In the genomic region with DNA sequence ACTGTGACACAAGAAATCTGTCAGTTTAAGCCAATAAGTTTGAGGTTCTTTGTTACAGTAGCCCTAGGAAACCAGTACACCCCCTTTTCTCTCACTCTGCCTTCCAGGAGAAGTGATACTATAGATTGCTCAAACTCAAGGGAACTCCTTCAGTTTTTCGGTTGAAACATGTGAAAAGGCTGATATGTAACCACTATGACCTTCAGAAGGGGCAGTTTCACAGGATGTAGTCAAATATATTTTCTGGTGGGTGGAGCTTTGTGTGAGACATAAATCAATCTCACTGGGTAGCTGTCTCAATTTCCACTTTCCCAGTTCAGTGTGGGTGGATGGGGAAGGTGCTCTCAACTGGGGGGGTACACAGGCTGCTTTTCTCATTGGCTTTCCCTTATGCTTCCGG, we compare ENCODE assay signal across 18 cellular contexts. TPM values are rescaled to one million over a fixed set of nuclear protein-coding genes. Genes with fewer than 3 reads are reported as not detected.
DNase-seq lines count a peak whose midpoint lies in the region; ATAC-seq and TF ChIP-seq lines count a peak whose summit lies in the region.
"Had no signal": no experiment of that assay in that cellular context is flagged by ENCODE, and none has a peak within 500 bp of the region (broad histone marks: within the 10 kb centered on the region; RNA-seq: fewer than 3 reads in every experiment).

No MANE protein-coding gene starts in this region.

- H4K91ac ChIP-seq in trophoblast cell (ENCODE audit: low read depth, low read length): no peak overlapping the region

- H3K4ac ChIP-seq in trophoblast cell (ENCODE audit: low read depth, low read length): no peak overlapping the region

- no peak overlapping the region for H2BK120ac ChIP-seq in trophoblast cell (ENCODE audit: insufficient read depth, low read length, poor library complexity)

- no peaks in the 10 kb centered on the region for H3K79me2 ChIP-seq in trophoblast cell (ENCODE audit: control insufficient read depth, insufficient read depth, low read length, poor library complexity)

- H3K23ac ChIP-seq in trophoblast cell (ENCODE audit: low read length): no peak overlapping the region

- H2AFZ ChIP-seq in trophoblast cell (ENCODE audit: insufficient read depth, low read length, poor library complexity): no peak overlapping the region

- no peaks in the 10 kb centered on the region for H3K4me1 ChIP-seq in uterus
- H3K4me1 ChIP-seq in trophoblast cell (ENCODE audit: control insufficient read depth in 1 of 2, insufficient read depth in 2 of 2, low read length in 2 of 2): no peaks in the 10 kb centered on the region
- H3K4me1 ChIP-seq: left lung, thyroid gland had no signal

- no peak overlapping the region for H2AK5ac ChIP-seq in trophoblast cell (ENCODE audit: low read length)

- intact Hi-C loops in left colon (cut with DNase I, micrococcal nuclease): no loop called here
- intact Hi-C loops in uterus (cut with DNase I; ENCODE audit: low total_unique reads): no loop called here

- H4K8ac ChIP-seq in trophoblast cell (ENCODE audit: low read depth, low read length): no peak overlapping the region

- peak; percentile 67 for DNase-seq in SIG-M5 treated with dmso at 0.1 percent for 504 hours (lab: John Stamatoyannopoulos, UW; ENCODE audit: unreplicated experiment)
- no peak for DNase-seq in SIG-M5 (lab: John Stamatoyannopoulos, UW)
- no peak for DNase-seq in left colon
- DNase-seq in hippocampal formation (lab: John Stamatoyannopoulos, UW): no peak
- no peak for DNase-seq in uterus
- no peak for DNase-seq in trophoblast cell
- DNase-seq: activated CD4-positive, alpha-beta T cell treated with anti-CD3 and anti-CD28 coated beads, Interleukin-2, amount 10 ng/mL, durations not matched to agents 24 days and 14 days; Calu3; HCEC 1CT; head of caudate nucleus; left lung; naive thymus-derived CD8-positive, alpha-beta T cell; thyroid gland had no signal

- ATAC-seq in GM21619 (IDR thresholded peaks at IDR 0.05; ENCODE audit: unreplicated experiment) (peak; percentile 81), HG03442 (IDR thresholded peaks at IDR 0.05; ENCODE audit: unreplicated experiment) (peak; percentile 82), left colon (peak; percentile 63)
- ATAC-seq: left lung; naive thymus-derived CD8-positive, alpha-beta T cell had no signal

- no peaks in the 10 kb centered on the region for H3K36me3 ChIP-seq in uterus
- H3K36me3 ChIP-seq in trophoblast cell (ENCODE audit: control insufficient read depth in 1 of 2, insufficient read depth in 2 of 2, low read length in 2 of 2): no peaks in the 10 kb centered on the region
- H3K36me3 ChIP-seq: cardiac muscle cell, left lung, thyroid gland had no signal

- H3K4me2 ChIP-seq in trophoblast cell (ENCODE audit: low read length): no peak overlapping the region

- no peak overlapping the region for H3K4me3 ChIP-seq in uterus
- H3K4me3 ChIP-seq in trophoblast cell (ENCODE audit: low read depth, low read length): no peak overlapping the region
- H3K4me3 ChIP-seq: cardiac muscle cell, left lung, thyroid gland had no signal

- no peak overlapping the region for H2BK12ac ChIP-seq in trophoblast cell (ENCODE audit: low read length)

- TF ChIP-seq POLR2A in uterus (IDR thresholded peaks at IDR 0.05): no peak

- H3K9ac ChIP-seq in trophoblast cell (ENCODE audit: low read length): no peak overlapping the region

- no peaks in the 10 kb centered on the region for H3K79me1 ChIP-seq in trophoblast cell (ENCODE audit: low read length)

- no peak overlapping the region for H3K18ac ChIP-seq in trophoblast cell (ENCODE audit: low read length)

- no peak overlapping the region for H3K14ac ChIP-seq in trophoblast cell (ENCODE audit: low read length)

- no peaks in the 10 kb centered on the region for H3K9me3 ChIP-seq in uterus
- no peaks in the 10 kb centered on the region for H3K9me3 ChIP-seq in trophoblast cell (ENCODE audit: insufficient read depth, low read depth, low read length)
- H3K9me3 ChIP-seq: left lung, thyroid gland had no signal

- no peak overlapping the region for H2BK5ac ChIP-seq in trophoblast cell (ENCODE audit: low read depth, low read length, poor library complexity)

- no peak overlapping the region for H4K12ac ChIP-seq in trophoblast cell (ENCODE audit: low read depth, low read length)

- no CpG with 5 or more reads among the region's 2 CpGs for WGBS in trophoblast cell (ENCODE audit: extremely low coverage, insufficient coverage, insufficient read length)

- H3K27me3 ChIP-seq in uterus (no peaks in the 10 kb centered on the region), trophoblast cell (ENCODE audit: insufficient read depth, low read length) (no peaks in the 10 kb centered on the region)
- H3K27me3 ChIP-seq: cardiac muscle cell, left lung, thyroid gland had no signal

- no peak for TF ChIP-seq CTCF in uterus (IDR thresholded peaks at IDR 0.05)

- H3K27ac ChIP-seq in uterus (no peak overlapping the region), trophoblast cell (ENCODE audit: low read depth, low read length) (no peak overlapping the region)
- H3K27ac ChIP-seq: 22Rv1, cardiac muscle cell, epithelial cell of prostate, left lung, thyroid gland had no signal

RNA-seq across cellular contexts. Expression of gene HTR2A, which starts 41.7 kb away (rescaled TPM):
- total RNA-seq in left colon (1 to 10 TPM in 1 of 2 donors, not detected in 1; 1.0 TPM), uterus (1 to 10 TPM in 2 of 4 donors, under 1 TPM in 2; 0.29 to 5.1 (median 1.5) TPM)
- not detected in 2 replicates for polyA plus RNA-seq in trophoblast cell (2013)
- total RNA-seq: activated CD4-positive, alpha-beta T cell treated with anti-CD3 and anti-CD28 coated beads, Interleukin-2, amount 10 ng/mL, durations not matched to agents 24 days and 14 days; Calu3; cardiac muscle cell; naive thymus-derived CD8-positive, alpha-beta T cell had no signal
- polyA plus RNA-seq: cardiac muscle cell; naive thymus-derived CD8-positive, alpha-beta T cell had no signal

RNA-seq across cellular contexts. Expression of gene ESD, which starts 58.2 kb away (rescaled TPM):
- total RNA-seq in left colon (10 to 100 TPM; 85.4 to 93.0 TPM), uterus (100 to 1,000 TPM in 3 of 4 donors, 10 to 100 TPM in 1; 74.3 to 144 (median 124) TPM)
- 51.7 and 53.0 TPM in 2 replicates for polyA plus RNA-seq in trophoblast cell (2013)
